In genomic region chr1:147388969-147389368, GRCh38 we compare ENCODE assay signal across 2 cellular contexts.
TF ChIP-seq lines count a peak whose summit lies in the region.

No MANE protein-coding gene starts in this region.

TF ChIP-seq in HCT116, 20 proteins besides CTCF, POLR2A, EP300 and RAD21:
- TF ChIP-seq YY1 (IDR thresholded peaks at IDR 0.05; ENCODE audit: extremely low read depth, insufficient replicate concordance, low read depth, low read length), result no peak
- no peak for TF ChIP-seq ZBTB33 (IDR thresholded peaks at IDR 0.05; ENCODE audit: extremely low read depth, insufficient replicate concordance, low read length)
- no peak for TF ChIP-seq TCF7L2 (IDR thresholded peaks at IDR 0.05; ENCODE audit: borderline replicate concordance, extremely low read depth, insufficient read depth, insufficient read length)
- TF ChIP-seq CEBPB (IDR thresholded peaks at IDR 0.05; ENCODE audit: low read depth), result no peak
- TF ChIP-seq ELF1 (IDR thresholded peaks at IDR 0.05; ENCODE audit: borderline replicate concordance, low read depth), result no peak
- no peak for TF ChIP-seq SIN3A (IDR thresholded peaks at IDR 0.05; ENCODE audit: low read depth)
- no peak for TF ChIP-seq SRF (IDR thresholded peaks at IDR 0.05; ENCODE audit: low read depth)
- TF ChIP-seq ZNF274 (IDR thresholded peaks at IDR 0.05; ENCODE audit: low read depth, low read length), result no peak
- TF ChIP-seq EZH2 (IDR thresholded peaks at IDR 0.05), result no peak
- TF ChIP-seq MAX (IDR thresholded peaks at IDR 0.05), result no peak
- TF ChIP-seq SP1 (IDR thresholded peaks at IDR 0.05; ENCODE audit: low read depth), result no peak
- no peak for TF ChIP-seq ATF3 (IDR thresholded peaks at IDR 0.05)
- no peak for TF ChIP-seq ZFX (IDR thresholded peaks at IDR 0.05)
- TF ChIP-seq CBX3 (IDR thresholded peaks at IDR 0.05; ENCODE audit: low read depth), result no peak
- no peak for TF ChIP-seq REST (IDR thresholded peaks at IDR 0.05; ENCODE audit: low read depth)
- TF ChIP-seq FOSL1 (IDR thresholded peaks at IDR 0.05; ENCODE audit: low read depth), result no peak
- no peak for TF ChIP-seq EZH2phosphoT487 (IDR thresholded peaks at IDR 0.05; ENCODE audit: borderline replicate concordance)
- TF ChIP-seq POLR2AphosphoS5 (IDR thresholded peaks at IDR 0.05; ENCODE audit: low read depth, low read length), result no peak
- TF ChIP-seq JUND (IDR thresholded peaks at IDR 0.05), result no peak
- TF ChIP-seq EGR1 (IDR thresholded peaks at IDR 0.05; ENCODE audit: low read depth), result no peak

TF ChIP-seq in K562, 482 proteins besides CTCF, POLR2A, EP300 and RAD21:
- TF ChIP-seq TSHZ1 (CRISPR knock-in tag; IDR thresholded peaks at IDR 0.05) (no peak), ZNF511 (CRISPR knock-in tag; IDR thresholded peaks at IDR 0.05) (no peak), ZNF253 (CRISPR knock-in tag; conservative IDR thresholded peaks at IDR 0.05) (no peak), TFAP4 (CRISPR knock-in tag; IDR thresholded peaks at IDR 0.05; ENCODE audit: borderline replicate concordance) (no peak), CEBPG (CRISPR knock-in tag; IDR thresholded peaks at IDR 0.05) (no peak), CEBPG (tag; conservative IDR thresholded peaks at IDR 0.05 in 1 of 2, IDR thresholded peaks at IDR 0.05 in 1 of 2) (no peak), NBN (IDR thresholded peaks at IDR 0.05; ENCODE audit: low read depth) (no peak), ZNF280B (CRISPR knock-in tag; IDR thresholded peaks at IDR 0.05) (no peak), ZNF449 (CRISPR knock-in tag; IDR thresholded peaks at IDR 0.05) (no peak), LCOR (CRISPR knock-in tag; IDR thresholded peaks at IDR 0.05) (no peak), GATA2 (CRISPR knock-in tag; IDR thresholded peaks at IDR 0.05) (no peak), NCOA6 (IDR thresholded peaks at IDR 0.05) (no peak), EZH2 (IDR thresholded peaks at IDR 0.05; ENCODE audit: borderline replicate concordance, low read depth, low read length) (no peak), RBBP5 (IDR thresholded peaks at IDR 0.05; ENCODE audit: borderline replicate concordance, insufficient read depth, low read length, poor library complexity, severe bottlenecking) (no peak), HNRNPL (IDR thresholded peaks at IDR 0.05; ENCODE audit: low read depth, low read length) (no peak), ZBED1 (IDR thresholded peaks at IDR 0.05) (no peak), CBX3 (IDR thresholded peaks at IDR 0.05; ENCODE audit: borderline replicate concordance in 1 of 2, low read length in 2 of 2) (no peak)
